8 cellular contexts compared by ENCODE assay signal in genomic region chr12:103877934-103878510, GRCh38. TPM values are rescaled to one million over a fixed set of nuclear protein-coding genes. Genes with fewer than 3 reads are reported as not detected.
DNase-seq lines count a peak whose midpoint lies in the region; ATAC-seq and TF ChIP-seq lines count a peak whose summit lies in the region.

No MANE protein-coding gene starts in this region.

- peak overlapping the region; percentile 92 for H3K27ac Mint-ChIP-seq in T-helper 17 cell

- H3K27ac ChIP-seq in BLaER1, result no peak overlapping the region

- H3K4me1 ChIP-seq in BLaER1, result peaks cover 55% of the 10 kb centered on the region

- no peak overlapping the region for H3K4me3 Mint-ChIP-seq in T-helper 17 cell

- in situ Hi-C loops in astrocyte of the cerebellum (cut with HindIII; ENCODE audit: low sequenced_read_pairs), result no loop called here

- TF ChIP-seq CTCF in astrocyte of the cerebellum (IDR thresholded peaks at IDR 0.05; ENCODE audit: low read depth, low read length, missing control alignments), result peak; percentile 81

- H3K4me1 Mint-ChIP-seq in T-helper 17 cell, result peaks cover 24% of the 10 kb centered on the region

- no peaks in the 10 kb centered on the region for H3K27me3 ChIP-seq in BLaER1

- H3K9me3 ChIP-seq in BLaER1, result 0 out of 2 replicates have a peak, but pooled peaks cover 5% of the 10 kb centered on the region
- no peaks in the 10 kb centered on the region for H3K9me3 ChIP-seq in T-helper 17 cell (ENCODE audit: control insufficient read depth, low read length, poor library complexity, severe bottlenecking)

- ATAC-seq in GM21390 (IDR thresholded peaks at IDR 0.05; ENCODE audit: unreplicated experiment), result peak; percentile 56
- peak; percentile 57 for ATAC-seq in T-helper 17 cell

- H3K27me3 Mint-ChIP-seq in T-helper 17 cell, result peaks cover 4% of the 10 kb centered on the region

- DNase-seq in NCI-H1436 (lab: John Stamatoyannopoulos, UW) (peak; percentile 72), T-helper 17 cell (peak in 2 of 3 donors; percentile 18 to 33), astrocyte of the cerebellum (ENCODE audit: low read depth) (peak; percentile 51), iPS DF 19.7 (ENCODE audit: low read depth, low spot score) (peak; percentile 12), cerebellar nuclear complex (lab: John Stamatoyannopoulos, UW) (no peak)
- DNase-seq in stimulated activated CD4-positive, alpha-beta T cell treated with anti-CD3 and anti-CD28 coated beads, Interleukin-15, amount 100 ng/mL, for 1 hour (ENCODE audit: low read depth in 1 of 2, low spot score in 1 of 2), result peak; percentile 10

- H4K20me1 ChIP-seq in BLaER1, result no peaks in the 10 kb centered on the region

- no peaks in the 10 kb centered on the region for H3K36me3 ChIP-seq in BLaER1

- no peak overlapping the region for H3K9ac ChIP-seq in BLaER1

- peaks cover 3% of the 10 kb centered on the region for H3K36me3 Mint-ChIP-seq in T-helper 17 cell (ENCODE audit: low read depth)

- H3K4me3 ChIP-seq in BLaER1 (no peak overlapping the region), astrocyte of the cerebellum (ENCODE audit: low read depth, low read length) (no peak overlapping the region)

- H3K4me2 ChIP-seq in BLaER1, result peak overlapping the region; percentile 79

RNA-seq across cellular contexts. Expression of gene NT5DC3, which starts 37.0 kb away (rescaled TPM):
- total RNA-seq in T-helper 17 cell, result 1 to 10 TPM; 6.5 to 8.3 TPM

RNA-seq across cellular contexts. Expression of gene HSP90B1, which starts 52.2 kb away (rescaled TPM):
- total RNA-seq in T-helper 17 cell, result 100 to 1,000 TPM; 339 to 429 TPM

Comparison
In these comparisons a context has a peak if more than half of its experiments do, and no peak if none do; other contexts are left out.
1. DNase-seq: peak in NCI-H1436 (single experiment), T-helper 17 cell (2 of 3), astrocyte of the cerebellum (single experiment), iPS DF 19.7 (single experiment) and stimulated activated CD4-positive, alpha-beta T cell treated with anti-CD3 and anti-CD28 coated beads, Interleukin-15, amount 100 ng/mL, for 1 hour (2 of 2); none in cerebellar nuclear complex (0 of 2).